Comparison of ENCODE assay signal across 12 cellular contexts in the genomic region with DNA sequence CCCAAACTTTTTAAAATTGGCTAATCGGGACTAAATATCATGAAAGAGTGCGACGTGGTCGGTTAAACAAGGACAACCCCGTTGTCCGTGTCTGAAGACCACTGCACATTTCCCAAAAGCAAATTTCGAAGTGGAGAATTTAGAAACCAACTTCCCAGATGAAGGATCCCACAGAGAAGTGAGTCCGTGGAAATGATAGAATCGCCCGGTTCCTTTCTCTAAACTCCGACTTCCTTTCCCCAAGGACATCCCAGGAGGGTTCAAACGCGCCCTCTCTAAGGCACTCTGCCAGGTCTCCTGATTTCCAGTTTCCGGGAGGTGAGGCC. TPM values are rescaled to one million over a fixed set of nuclear protein-coding genes. Genes with fewer than 3 reads are reported as not detected.
DNase-seq lines count a peak whose midpoint lies in the region; ATAC-seq and TF ChIP-seq lines count a peak whose summit lies in the region.
"Had no signal": no experiment of that assay in that cellular context is flagged by ENCODE, and none has a peak within 500 bp of the region (broad histone marks: within the 10 kb centered on the region; RNA-seq: fewer than 3 reads in every experiment).

No MANE protein-coding gene starts in this region.

- peak overlapping the region; percentile 72 for H3K4me3 Mint-ChIP-seq in activated CD4-positive, alpha-beta T cell treated with anti-CD3 and anti-CD28 coated beads for 36 hours
- H3K4me3 Mint-ChIP-seq in immature natural killer cell: peak overlapping the region; percentile 89 to 92 (median 91)
- peak overlapping the region; percentile 80 for H3K4me3 Mint-ChIP-seq in stimulated activated effector memory CD8-positive, alpha-beta T cell treated with anti-CD3 and anti-CD28 coated beads, Interleukin-12 subunit alpha, Interleukin-12 subunit beta, amount 100 ng/mL, for 72 hours

- peaks cover 2% of the 10 kb centered on the region for H3K36me3 Mint-ChIP-seq in activated CD4-positive, alpha-beta T cell treated with anti-CD3 and anti-CD28 coated beads for 36 hours (ENCODE audit: low read depth)
- peaks cover 0 to 6% (median under 1%) of the 10 kb centered on the region in 3 donors for H3K36me3 Mint-ChIP-seq in immature natural killer cell
- peaks cover 16% of the 10 kb centered on the region for H3K36me3 Mint-ChIP-seq in stimulated activated effector memory CD8-positive, alpha-beta T cell treated with anti-CD3 and anti-CD28 coated beads, Interleukin-12 subunit alpha, Interleukin-12 subunit beta, amount 100 ng/mL, for 72 hours

- intact Hi-C loops in activated CD4-positive, alpha-beta T cell treated with anti-CD3 and anti-CD28 coated beads for 36 hours (cut with DNase I, micrococcal nuclease): loop anchor here (2.0 to 10.0 kb wide), 3 partner anchors 24 to 370 kb away; partner anchors contain the start of genes CSNK2A2 (in 1 of the 2), GINS3 (in 1 of the 2), USB1 (in 1 of the 2) and ZNF319 (in 1 of the 2)

- no peaks in the 10 kb centered on the region for H3K27me3 ChIP-seq in WERI-Rb-1 (ENCODE audit: insufficient read depth, low read depth, severe bottlenecking)

- POLR2A ChIA-PET in activated CD4-positive, alpha-beta T cell treated with anti-CD3 and anti-CD28 coated beads for 36 hours (lab: Charles Lee): interaction anchor here (0.6 kb wide), 1 partner anchor 105 kb away, joined by 4 read pairs; the partner anchor contains the start of gene CFAP20

- no peak overlapping the region for H3K27ac Mint-ChIP-seq in activated CD4-positive, alpha-beta T cell treated with anti-CD3 and anti-CD28 coated beads for 36 hours
- peak overlapping the region in 1 of 6 donors; percentile 67 for H3K27ac Mint-ChIP-seq in immature natural killer cell
- H3K27ac Mint-ChIP-seq in stimulated activated effector memory CD8-positive, alpha-beta T cell treated with anti-CD3 and anti-CD28 coated beads, Interleukin-12 subunit alpha, Interleukin-12 subunit beta, amount 100 ng/mL, for 72 hours: peak overlapping the region; percentile 80

- H3K4me3 ChIP-seq in WERI-Rb-1 (ENCODE audit: low read depth, low read length): peak overlapping the region; percentile 74

- peaks cover 5% of the 10 kb centered on the region for H3K27me3 Mint-ChIP-seq in activated CD4-positive, alpha-beta T cell treated with anti-CD3 and anti-CD28 coated beads for 36 hours
- H3K27me3 Mint-ChIP-seq in immature natural killer cell (ENCODE audit: low read depth in 3 of 3): peaks cover 0 to 12% (median 6%) of the 10 kb centered on the region in 3 donors

- no peaks in the 10 kb centered on the region for H3K9me3 ChIP-seq in WERI-Rb-1 (ENCODE audit: severe bottlenecking)
- H3K9me3 ChIP-seq: SJCRH30 had no signal

- no peak for TF ChIP-seq CTCF in WERI-Rb-1 (IDR thresholded peaks at IDR 0.05; ENCODE audit: low read depth, low read length)

- H3K9me3 Mint-ChIP-seq in activated CD4-positive, alpha-beta T cell treated with anti-CD3 and anti-CD28 coated beads for 36 hours (ENCODE audit: low read depth): no peaks in the 10 kb centered on the region
- H3K9me3 Mint-ChIP-seq in immature natural killer cell: no peaks in the 10 kb centered on the region
- no peaks in the 10 kb centered on the region for H3K9me3 Mint-ChIP-seq in stimulated activated effector memory CD8-positive, alpha-beta T cell treated with anti-CD3 and anti-CD28 coated beads, Interleukin-12 subunit alpha, Interleukin-12 subunit beta, amount 100 ng/mL, for 72 hours
- H3K9me3 Mint-ChIP-seq: stimulated activated naive B cell treated with anti-CD40 and anti-IgM and Interleukin-4, amounts not matched to agents 10 μg/mL and 1 μg/mL and 100 μg/mL, for 72 hours had no signal

- no peak for DNase-seq in activated CD4-positive, alpha-beta T cell treated with anti-CD3 and anti-CD28 coated beads for 36 hours
- DNase-seq in activated CD4-positive, alpha-beta T cell treated with anti-CD3 and anti-CD28 coated beads, Interleukin-2, amount 50 U/mL, for 1 hour: no peak
- DNase-seq in WERI-Rb-1 (no peak), immature natural killer cell (no peak), NCI-H1694 (lab: John Stamatoyannopoulos, UW) (no peak)
- no peak for DNase-seq in stimulated activated effector memory CD8-positive, alpha-beta T cell treated with anti-CD3 and anti-CD28 coated beads, Interleukin-12 subunit alpha, Interleukin-12 subunit beta, amount 100 ng/mL, for 72 hours (ENCODE audit: low spot score in 2 of 2)
- DNase-seq: NCI-H187 treated with DMSO at 0.1 percent for 48 hours; retina; SJCRH30; stimulated activated naive B cell treated with anti-CD40 and anti-IgM and Interleukin-4, amounts not matched to agents 10 μg/mL and 1 μg/mL and 100 μg/mL, for 72 hours had no signal

- no peaks in the 10 kb centered on the region for H3K36me3 ChIP-seq in WERI-Rb-1
- H3K36me3 ChIP-seq: SJCRH30 had no signal

- H3K4me1 Mint-ChIP-seq in activated CD4-positive, alpha-beta T cell treated with anti-CD3 and anti-CD28 coated beads for 36 hours: peaks cover 13% of the 10 kb centered on the region
- peaks cover 16 to 22% of the 10 kb centered on the region in 2 donors for H3K4me1 Mint-ChIP-seq in immature natural killer cell
- peaks cover 19% of the 10 kb centered on the region for H3K4me1 Mint-ChIP-seq in stimulated activated effector memory CD8-positive, alpha-beta T cell treated with anti-CD3 and anti-CD28 coated beads, Interleukin-12 subunit alpha, Interleukin-12 subunit beta, amount 100 ng/mL, for 72 hours

- ATAC-seq in activated CD4-positive, alpha-beta T cell treated with anti-CD3 and anti-CD28 coated beads for 36 hours: no peak
- no peak for ATAC-seq in stimulated activated effector memory CD8-positive, alpha-beta T cell treated with anti-CD3 and anti-CD28 coated beads, Interleukin-12 subunit alpha, Interleukin-12 subunit beta, amount 100 ng/mL, for 72 hours
- ATAC-seq in HG03432 (IDR thresholded peaks at IDR 0.05; ENCODE audit: unreplicated experiment) (no peak), GM21619 (IDR thresholded peaks at IDR 0.05; ENCODE audit: unreplicated experiment) (no peak)
- ATAC-seq: stimulated activated naive B cell treated with anti-CD40 and anti-IgM and Interleukin-4, amounts not matched to agents 10 μg/mL and 1 μg/mL and 100 μg/mL, for 72 hours had no signal

- CTCF ChIA-PET in activated CD4-positive, alpha-beta T cell treated with anti-CD3 and anti-CD28 coated beads for 36 hours (lab: Charles Lee): interaction anchor here (1.0 to 2.2 kb wide), 3 partner anchors 97 to 282 kb away, joined by 4 to 13 read pairs (median 5); no protein-coding TSS in a partner anchor

- H3K27ac ChIP-seq in WERI-Rb-1: no peak overlapping the region
- H3K27ac ChIP-seq: SJCRH30 had no signal

RNA-seq across cellular contexts. Expression of gene MMP15, which starts 1.2 kb away (rescaled TPM):
- under 1 TPM; 0.19 to 0.43 TPM for total RNA-seq in activated CD4-positive, alpha-beta T cell treated with anti-CD3 and anti-CD28 coated beads for 36 hours
- polyA plus RNA-seq in immature natural killer cell: under 1 TPM in 1 of 3 donors, not detected in 2; 0.04 TPM

RNA-seq across cellular contexts. Expression of gene USB1, which starts 23.1 kb away (rescaled TPM):
- total RNA-seq in activated CD4-positive, alpha-beta T cell treated with anti-CD3 and anti-CD28 coated beads for 36 hours: 10 to 100 TPM; 37.3 to 38.5 TPM
- 100 to 1,000 TPM in 1 of 3 donors, 10 to 100 TPM in 2; 43.3 to 104 (median 88.7) TPM for polyA plus RNA-seq in immature natural killer cell

RNA-seq across cellular contexts. Expression of gene ZNF319, which starts 23.8 kb away (rescaled TPM):
- total RNA-seq in activated CD4-positive, alpha-beta T cell treated with anti-CD3 and anti-CD28 coated beads for 36 hours: 1 to 10 TPM; 5.3 to 6.6 TPM
- polyA plus RNA-seq in immature natural killer cell: 10 to 100 TPM in 2 of 3 donors, 1 to 10 TPM in 1; 6.8 to 31.2 (median 10.3) TPM

RNA-seq across cellular contexts. Expression of gene CNGB1, which starts 53.4 kb away (rescaled TPM):
- total RNA-seq in activated CD4-positive, alpha-beta T cell treated with anti-CD3 and anti-CD28 coated beads for 36 hours: not detected
- polyA plus RNA-seq in immature natural killer cell: not detected
- total RNA-seq: SJCRH30 had no signal
